8 cellular contexts compared by ENCODE assay signal in genomic region chr18:36529747-36530146, GRCh38.
"Had no signal": no experiment of that assay in that cellular context is flagged by ENCODE, and none has a peak within 500 bp of the region (broad histone marks: within the 10 kb centered on the region; RNA-seq: fewer than 3 reads in every experiment).

No MANE protein-coding gene starts in this region.

- FAIRE-seq: G401.6, GM12878, GM12891, GM12892, GM18507, GM19239 had no signal

- H3K4me3 ChIP-seq: GM12878 had no signal

- ATAC-seq: GM12878 had no signal

- DNase-seq: GDM1, GF-D8 had no signal
